21 cellular contexts compared by ENCODE assay signal in the genomic region with DNA sequence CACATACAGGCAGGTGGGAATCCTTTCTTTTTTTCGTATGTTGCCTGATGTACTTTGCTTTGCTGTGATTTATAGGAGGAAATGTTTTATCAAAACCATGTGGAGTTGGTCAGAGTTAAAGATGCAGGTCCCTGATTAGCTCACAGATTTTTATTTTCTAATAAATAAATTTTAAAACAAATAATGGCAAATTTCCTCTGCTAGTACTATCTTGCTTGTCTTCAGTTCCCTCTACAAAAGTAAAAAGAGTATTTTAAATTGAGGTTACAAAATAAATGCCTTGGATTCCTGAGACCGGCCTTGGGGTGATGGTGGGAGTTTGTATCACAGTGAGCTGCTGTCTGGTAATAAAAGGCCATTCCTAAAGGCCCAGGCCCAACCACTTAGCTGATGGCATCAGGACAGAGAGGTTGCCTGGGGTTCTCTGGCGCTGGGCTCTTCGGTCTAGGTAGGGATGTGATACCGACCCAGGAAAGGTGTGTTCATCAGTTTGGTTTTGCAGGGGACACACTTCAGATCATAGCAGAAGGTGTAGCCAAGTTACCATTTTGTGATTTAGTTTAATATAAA.
"Had no signal": no experiment of that assay in that cellular context is flagged by ENCODE, and none has a peak within 500 bp of the region (broad histone marks: within the 10 kb centered on the region; RNA-seq: fewer than 3 reads in every experiment).

No MANE protein-coding gene starts in this region.

- H3K4me3 ChIP-seq: heart left ventricle, right lobe of liver, stomach, tibial artery, upper lobe of right lung had no signal

- H3K4me1 Mint-ChIP-seq: activated CD4-positive, alpha-beta T cell treated with anti-CD3 and anti-CD28 coated beads, Interleukin-2, amount 10 ng/mL, durations not matched to agents 7 days and 5 days had no signal

- FAIRE-seq: colon, small intestine had no signal

- H3K27ac ChIP-seq: heart left ventricle, right lobe of liver, stomach, tibial artery, upper lobe of right lung had no signal

- H3K27me3 ChIP-seq: heart left ventricle, right lobe of liver, stomach, tibial artery, upper lobe of right lung had no signal

- ATAC-seq: activated naive CD8-positive, alpha-beta T cell treated with anti-CD3 and anti-CD28 coated beads, Interleukin-2, amount 50 U/mL, for 24 hours; heart left ventricle; naive thymus-derived CD8-positive, alpha-beta T cell; right lobe of liver; stimulated activated effector memory CD8-positive, alpha-beta T cell treated with anti-CD3 and anti-CD28 coated beads, Interleukin-12 subunit alpha, Interleukin-12 subunit beta, amount 100 ng/mL, for 72 hours; upper lobe of right lung had no signal

- H3K4me3 Mint-ChIP-seq: activated CD4-positive, alpha-beta memory T cell treated with anti-CD3 and anti-CD28 coated beads, Interleukin-2, amount 10 ng/mL, durations not matched to agents 7 days and 5 days; activated CD4-positive, alpha-beta T cell treated with anti-CD3 and anti-CD28 coated beads, Interleukin-2, amount 10 ng/mL, durations not matched to agents 7 days and 5 days; activated naive CD4-positive, alpha-beta T cell treated with anti-CD3 and anti-CD28 coated beads, Interleukin-2, amount 50 U/mL, for 24 hours; activated naive CD8-positive, alpha-beta T cell treated with anti-CD3 and anti-CD28 coated beads, Interleukin-2, amount 50 U/mL, for 24 hours; naive thymus-derived CD8-positive, alpha-beta T cell; stimulated activated effector memory CD8-positive, alpha-beta T cell treated with anti-CD3 and anti-CD28 coated beads, Interleukin-12 subunit alpha, Interleukin-12 subunit beta, amount 100 ng/mL, for 72 hours had no signal

- DNase-seq: activated CD4-positive, alpha-beta memory T cell treated with anti-CD3 and anti-CD28 coated beads, Interleukin-2, amount 10 ng/mL, durations not matched to agents 7 days and 5 days; activated CD4-positive, alpha-beta T cell treated with anti-CD3 and anti-CD28 coated beads, Interleukin-2, amount 10 ng/mL, durations not matched to agents 7 days and 5 days; activated CD4-positive, CD25-positive, alpha-beta regulatory T cell treated with anti-CD3 and anti-CD28 coated beads, Interleukin-2, amount 50 U/mL, for 72 hours; activated CD8-positive, alpha-beta memory T cell treated with anti-CD3 and anti-CD28 coated beads, Interleukin-2, amount 50 U/mL, for 48 hours; activated naive CD8-positive, alpha-beta T cell treated with anti-CD3 and anti-CD28 coated beads, Interleukin-2, amount 50 U/mL, for 24 hours; amygdala; effector CD8-positive, alpha-beta T cell; heart left ventricle; midbrain; naive thymus-derived CD8-positive, alpha-beta T cell; right lobe of liver; small intestine; stimulated activated CD4-positive, alpha-beta T cell treated with anti-CD3 and anti-CD28 coated beads, Interleukin-4, amount 100 ng/mL, for 24 hours; T-helper 2 cell; tibial artery; upper lobe of right lung had no signal

- H3K27me3 Mint-ChIP-seq: activated CD4-positive, alpha-beta memory T cell treated with anti-CD3 and anti-CD28 coated beads, Interleukin-2, amount 10 ng/mL, durations not matched to agents 7 days and 5 days; activated CD4-positive, alpha-beta T cell treated with anti-CD3 and anti-CD28 coated beads, Interleukin-2, amount 10 ng/mL, durations not matched to agents 7 days and 5 days; activated naive CD4-positive, alpha-beta T cell treated with anti-CD3 and anti-CD28 coated beads, Interleukin-2, amount 50 U/mL, for 24 hours; activated naive CD8-positive, alpha-beta T cell treated with anti-CD3 and anti-CD28 coated beads, Interleukin-2, amount 50 U/mL, for 24 hours; naive thymus-derived CD8-positive, alpha-beta T cell had no signal

- H3K9me3 ChIP-seq: heart left ventricle, right lobe of liver, stomach, tibial artery, upper lobe of right lung had no signal

- H3K4me1 ChIP-seq: right lobe of liver, tibial artery had no signal

- H3K9me3 Mint-ChIP-seq: activated CD4-positive, alpha-beta memory T cell treated with anti-CD3 and anti-CD28 coated beads, Interleukin-2, amount 10 ng/mL, durations not matched to agents 7 days and 5 days; activated CD4-positive, alpha-beta T cell treated with anti-CD3 and anti-CD28 coated beads, Interleukin-2, amount 10 ng/mL, durations not matched to agents 7 days and 5 days; activated naive CD4-positive, alpha-beta T cell treated with anti-CD3 and anti-CD28 coated beads, Interleukin-2, amount 50 U/mL, for 24 hours; activated naive CD8-positive, alpha-beta T cell treated with anti-CD3 and anti-CD28 coated beads, Interleukin-2, amount 50 U/mL, for 24 hours; activated T-helper 2 cell treated with anti-CD3 and anti-CD28 coated beads, Interferon-gamma antibody, Interleukin-2, Interleukin-4, amounts not matched to agents 10 μg/mL and 5 μg/mL and 100 μg/mL, durations not matched to agents 14 hours and 24 hours and 36 hours; naive thymus-derived CD8-positive, alpha-beta T cell; stimulated activated effector memory CD8-positive, alpha-beta T cell treated with anti-CD3 and anti-CD28 coated beads, Interleukin-12 subunit alpha, Interleukin-12 subunit beta, amount 100 ng/mL, for 72 hours had no signal

- H3K27ac Mint-ChIP-seq: activated CD4-positive, alpha-beta memory T cell treated with anti-CD3 and anti-CD28 coated beads, Interleukin-2, amount 10 ng/mL, durations not matched to agents 7 days and 5 days; activated CD4-positive, alpha-beta T cell treated with anti-CD3 and anti-CD28 coated beads, Interleukin-2, amount 10 ng/mL, durations not matched to agents 7 days and 5 days; activated naive CD4-positive, alpha-beta T cell treated with anti-CD3 and anti-CD28 coated beads, Interleukin-2, amount 50 U/mL, for 24 hours; activated naive CD8-positive, alpha-beta T cell treated with anti-CD3 and anti-CD28 coated beads, Interleukin-2, amount 50 U/mL, for 24 hours; activated T-helper 2 cell treated with anti-CD3 and anti-CD28 coated beads, Interferon-gamma antibody, Interleukin-2, Interleukin-4, amounts not matched to agents 10 μg/mL and 5 μg/mL and 100 μg/mL, durations not matched to agents 14 hours and 24 hours and 36 hours; stimulated activated effector memory CD8-positive, alpha-beta T cell treated with anti-CD3 and anti-CD28 coated beads, Interleukin-12 subunit alpha, Interleukin-12 subunit beta, amount 100 ng/mL, for 72 hours had no signal
